31 cellular contexts compared by ENCODE assay signal in genomic region chr7:85078181-85078580, GRCh38.
"Had no signal": no experiment of that assay in that cellular context is flagged by ENCODE, and none has a peak within 500 bp of the region (broad histone marks: within the 10 kb centered on the region; RNA-seq: fewer than 3 reads in every experiment).

No MANE protein-coding gene starts in this region.

- H3K27me3 Mint-ChIP-seq: activated CD4-positive, alpha-beta memory T cell treated with anti-CD3 and anti-CD28 coated beads for 36 hours; activated CD4-positive, alpha-beta T cell treated with anti-CD3 and anti-CD28 coated beads, Interleukin-2, amount 10 ng/mL, durations not matched to agents 24 days and 14 days; activated naive CD8-positive, alpha-beta T cell treated with anti-CD3 and anti-CD28 coated beads for 36 hours; brain; stimulated activated naive B cell treated with anti-CD40 and anti-IgM and Interleukin-4, amounts not matched to agents 10 μg/mL and 1 μg/mL and 100 μg/mL, for 72 hours had no signal

- H3K4me2 ChIP-seq: hepatocyte had no signal

- H3K36me3 Mint-ChIP-seq: activated CD4-positive, alpha-beta memory T cell treated with anti-CD3 and anti-CD28 coated beads for 36 hours; activated naive CD8-positive, alpha-beta T cell treated with anti-CD3 and anti-CD28 coated beads for 36 hours; brain; stimulated activated naive B cell treated with anti-CD40 and anti-IgM and Interleukin-4, amounts not matched to agents 10 μg/mL and 1 μg/mL and 100 μg/mL, for 72 hours had no signal

- H2AFZ ChIP-seq: hepatocyte, parathyroid adenoma had no signal

- H3K9ac ChIP-seq: parathyroid adenoma had no signal

- H3K4me3 ChIP-seq: adrenal gland, cardiac muscle cell, colonic mucosa, gastroesophageal sphincter, hepatocyte, right atrium auricular region, suprapubic skin, tibial nerve had no signal

- ATAC-seq: gastroesophageal sphincter; left cardiac atrium; left ventricle myocardium superior; stimulated activated naive B cell treated with anti-CD40 and anti-IgM and Interleukin-4, amounts not matched to agents 10 μg/mL and 1 μg/mL and 100 μg/mL, for 72 hours had no signal

- H3K36me3 ChIP-seq: adrenal gland, cardiac muscle cell, colonic mucosa, gastroesophageal sphincter, right atrium auricular region, suprapubic skin, tibial nerve, WERI-Rb-1 had no signal

- H3K27ac Mint-ChIP-seq: activated CD4-positive, alpha-beta memory T cell treated with anti-CD3 and anti-CD28 coated beads for 36 hours; activated CD4-positive, alpha-beta T cell treated with anti-CD3 and anti-CD28 coated beads, Interleukin-2, amount 10 ng/mL, durations not matched to agents 24 days and 14 days; activated naive CD4-positive, alpha-beta T cell treated with anti-CD3 and anti-CD28 coated beads for 36 hours; activated naive CD8-positive, alpha-beta T cell treated with anti-CD3 and anti-CD28 coated beads for 36 hours; activated T-helper 1 cell treated with anti-CD3 and anti-CD28 coated beads, Interleukin-12 subunit alpha, Interleukin-12 subunit beta, Interleukin-2, Interleukin-4 antibody, amounts not matched to agents 30 ng/mL and 10 ng/mL and 1 ng/mL, durations not matched to agents 14 hours and 24 hours and 36 hours; brain; stimulated activated naive B cell treated with anti-CD40 and anti-IgM and Interleukin-4, amounts not matched to agents 10 μg/mL and 1 μg/mL and 100 μg/mL, for 72 hours had no signal

- DNase-seq: activated CD4-positive, alpha-beta memory T cell treated with anti-CD3 and anti-CD28 coated beads for 36 hours; activated CD4-positive, alpha-beta T cell treated with anti-CD3 and anti-CD28 coated beads, Interleukin-2, amount 10 ng/mL, durations not matched to agents 24 days and 14 days; activated CD4-positive, CD25-positive, alpha-beta regulatory T cell treated with anti-CD3 and anti-CD28 coated beads, Interleukin-2, amount 50 U/mL, for 72 hours; activated CD8-positive, alpha-beta memory T cell treated with anti-CD3 and anti-CD28 coated beads, Interleukin-2, amount 50 U/mL, for 4 hours; activated effector memory CD4-positive, alpha-beta T cell treated with anti-CD3 and anti-CD28 coated beads, Interleukin-2, amount 50 U/mL, for 16 hours; activated naive CD4-positive, alpha-beta T cell treated with anti-CD3 and anti-CD28 coated beads for 36 hours; activated naive CD8-positive, alpha-beta T cell treated with anti-CD3 and anti-CD28 coated beads for 36 hours; activated T-cell treated with anti-CD3 and anti-CD28 coated beads, Interleukin-2, amount 50 U/mL, for 1 hour; adrenal gland; aorta; cerebellar nuclear complex; colonic mucosa; effector CD8-positive, alpha-beta T cell; left cardiac atrium; left ventricle myocardium superior; occipital lobe; stimulated activated CD4-positive, alpha-beta T cell treated with anti-CD3 and anti-CD28 coated beads, Interleukin-15, amount 100 ng/mL, for 24 hours; stimulated activated CD4-positive, alpha-beta T cell treated with anti-CD3 and anti-CD28 coated beads, Interleukin-2, amount 100 ng/mL, for 24 hours; stimulated activated naive B cell treated with anti-CD40 and anti-IgM and Interleukin-4, amounts not matched to agents 10 μg/mL and 1 μg/mL and 100 μg/mL, for 72 hours; T-helper 9 cell; WERI-Rb-1 had no signal

- H3K27me3 ChIP-seq: adrenal gland, cardiac muscle cell, colonic mucosa, gastroesophageal sphincter, hepatocyte, right atrium auricular region, suprapubic skin, tibial nerve had no signal

- H3K9me3 Mint-ChIP-seq: activated CD4-positive, alpha-beta T cell treated with anti-CD3 and anti-CD28 coated beads, Interleukin-2, amount 10 ng/mL, durations not matched to agents 24 days and 14 days; activated naive CD4-positive, alpha-beta T cell treated with anti-CD3 and anti-CD28 coated beads for 36 hours; activated naive CD8-positive, alpha-beta T cell treated with anti-CD3 and anti-CD28 coated beads for 36 hours; activated T-helper 1 cell treated with anti-CD3 and anti-CD28 coated beads, Interleukin-12 subunit alpha, Interleukin-12 subunit beta, Interleukin-2, Interleukin-4 antibody, amounts not matched to agents 30 ng/mL and 10 ng/mL and 1 ng/mL, durations not matched to agents 14 hours and 24 hours and 36 hours; brain; neural crest cell; stimulated activated naive B cell treated with anti-CD40 and anti-IgM and Interleukin-4, amounts not matched to agents 10 μg/mL and 1 μg/mL and 100 μg/mL, for 72 hours had no signal

- H3K4me3 Mint-ChIP-seq: activated CD4-positive, alpha-beta memory T cell treated with anti-CD3 and anti-CD28 coated beads for 36 hours; activated CD4-positive, alpha-beta T cell treated with anti-CD3 and anti-CD28 coated beads, Interleukin-2, amount 10 ng/mL, durations not matched to agents 24 days and 14 days; activated naive CD4-positive, alpha-beta T cell treated with anti-CD3 and anti-CD28 coated beads for 36 hours; activated naive CD8-positive, alpha-beta T cell treated with anti-CD3 and anti-CD28 coated beads for 36 hours; activated T-helper 1 cell treated with anti-CD3 and anti-CD28 coated beads, Interleukin-12 subunit alpha, Interleukin-12 subunit beta, Interleukin-2, Interleukin-4 antibody, amounts not matched to agents 30 ng/mL and 10 ng/mL and 1 ng/mL, durations not matched to agents 14 hours and 24 hours and 36 hours; brain; neural crest cell; stimulated activated naive B cell treated with anti-CD40 and anti-IgM and Interleukin-4, amounts not matched to agents 10 μg/mL and 1 μg/mL and 100 μg/mL, for 72 hours had no signal

- H3K27ac ChIP-seq: adrenal gland, cardiac muscle cell, colonic mucosa, gastroesophageal sphincter, hepatocyte, parathyroid adenoma, right atrium auricular region, suprapubic skin, tibial nerve, WERI-Rb-1 had no signal

- H3K4me1 ChIP-seq: adrenal gland, colonic mucosa, gastroesophageal sphincter, parathyroid adenoma, right atrium auricular region, suprapubic skin, tibial nerve had no signal

- H3K4me1 Mint-ChIP-seq: activated CD4-positive, alpha-beta T cell treated with anti-CD3 and anti-CD28 coated beads, Interleukin-2, amount 10 ng/mL, durations not matched to agents 24 days and 14 days; activated naive CD8-positive, alpha-beta T cell treated with anti-CD3 and anti-CD28 coated beads for 36 hours; stimulated activated naive B cell treated with anti-CD40 and anti-IgM and Interleukin-4, amounts not matched to agents 10 μg/mL and 1 μg/mL and 100 μg/mL, for 72 hours had no signal

- H3K79me2 ChIP-seq: hepatocyte, parathyroid adenoma had no signal

- H3K9me3 ChIP-seq: adrenal gland, colonic mucosa, gastroesophageal sphincter, right atrium auricular region, suprapubic skin, tibial nerve had no signal
